Comparison of ENCODE assay signal across 11 cellular contexts in genomic region chr2:28663359-28663758, GRCh38.
A peak's percentile ranks its signal among the peaks of the same experiment; 100 is the strongest.
DNase-seq lines count a peak whose midpoint lies in the region; ATAC-seq, FAIRE-seq and TF ChIP-seq lines count a peak whose summit lies in the region.
"Had no signal": no experiment of that assay in that cellular context is flagged by ENCODE, and none has a peak within 500 bp of the region (broad histone marks: within the 10 kb centered on the region; RNA-seq: fewer than 3 reads in every experiment).

No MANE protein-coding gene starts in this region.

- DNase-seq in HFF-Myc (ENCODE audit: extremely low read depth, low read depth) (no peak), astrocyte (ENCODE audit: low read depth) (no peak), right atrium auricular region (ENCODE audit: low spot score) (no peak), stromal cell of bone marrow (ENCODE audit: low read depth) (peak; percentile 52), NCI-H446 treated with DMSO at 0.1 percent for 48 hours (lab: John Stamatoyannopoulos, UW) (no peak), NCI-H2171 treated with DMSO at 0.1 percent for 48 hours (lab: John Stamatoyannopoulos, UW) (no peak)
- DNase-seq in activated CD4-positive, alpha-beta memory T cell treated with anti-CD3 and anti-CD28 coated beads for 36 hours: no peak
- DNase-seq: naive thymus-derived CD4-positive, alpha-beta T cell; NCI-H1694 had no signal

- no peak for ATAC-seq in HG02938 (IDR thresholded peaks at IDR 0.05; ENCODE audit: unreplicated experiment)
- ATAC-seq: naive thymus-derived CD4-positive, alpha-beta T cell had no signal

- H3K79me2 ChIP-seq in astrocyte (ENCODE audit: insufficient read depth, low read length): no peaks in the 10 kb centered on the region

- no peak overlapping the region for H3K4me3 Mint-ChIP-seq in astrocyte (ENCODE audit: unreplicated experiment)
- no peak overlapping the region for H3K4me3 Mint-ChIP-seq in activated CD4-positive, alpha-beta memory T cell treated with anti-CD3 and anti-CD28 coated beads for 36 hours
- H3K4me3 Mint-ChIP-seq: activated T-helper 1 cell treated with anti-CD3 and anti-CD28 coated beads, Interleukin-12 subunit alpha, Interleukin-12 subunit beta, Interleukin-2, Interleukin-4 antibody, amounts not matched to agents 30 ng/mL and 10 ng/mL and 1 ng/mL, durations not matched to agents 14 hours and 24 hours and 36 hours; naive thymus-derived CD4-positive, alpha-beta T cell had no signal

- TF ChIP-seq CTCF in HFF-Myc (IDR thresholded peaks at IDR 0.05; ENCODE audit: low read depth, low read length, missing control alignments): peak; percentile 11
- TF ChIP-seq CTCF in astrocyte (IDR thresholded peaks at IDR 0.05; ENCODE audit: insufficient read depth, low read depth, low read length): peak; percentile 43
- TF ChIP-seq CTCF in right atrium auricular region (IDR thresholded peaks at IDR 0.05): peak in 1 of 2 donors; percentile 51

- intact Hi-C loops in activated CD4-positive, alpha-beta memory T cell treated with anti-CD3 and anti-CD28 coated beads for 36 hours (cut with micrococcal nuclease): no loop called here

- H3K4me3 ChIP-seq in HFF-Myc (replicated peaks; ENCODE audit: low read depth, low read length) (no peak overlapping the region), astrocyte (ENCODE audit: insufficient read depth, low read depth, low read length) (no peak overlapping the region), right atrium auricular region (no peak overlapping the region)

- H3K4me2 ChIP-seq in astrocyte (ENCODE audit: low read length): peak overlapping the region; percentile 38

- POLR2A ChIA-PET in activated CD4-positive, alpha-beta memory T cell treated with anti-CD3 and anti-CD28 coated beads for 36 hours (lab: Charles Lee): no interaction called here

- H2AFZ ChIP-seq in astrocyte (ENCODE audit: low read depth, low read length): no peak overlapping the region

- peaks cover 43% of the 10 kb centered on the region for H3K4me1 Mint-ChIP-seq in astrocyte (ENCODE audit: low read depth, unreplicated experiment)
- peaks cover 2% of the 10 kb centered on the region for H3K4me1 Mint-ChIP-seq in activated CD4-positive, alpha-beta memory T cell treated with anti-CD3 and anti-CD28 coated beads for 36 hours (ENCODE audit: low read depth)

- peaks cover 2% of the 10 kb centered on the region for H3K27me3 Mint-ChIP-seq in astrocyte (ENCODE audit: low read depth, unreplicated experiment)
- no peaks in the 10 kb centered on the region for H3K27me3 Mint-ChIP-seq in activated CD4-positive, alpha-beta memory T cell treated with anti-CD3 and anti-CD28 coated beads for 36 hours
- H3K27me3 Mint-ChIP-seq: naive thymus-derived CD4-positive, alpha-beta T cell had no signal

- peak overlapping the region; percentile 39 for H3K27ac ChIP-seq in astrocyte (ENCODE audit: low read depth, low read length)
- peak overlapping the region; percentile 75 for H3K27ac ChIP-seq in right atrium auricular region

- FAIRE-seq in astrocyte (lab: Jason Lieb, UNC): no peak

- no peak overlapping the region for H3K27ac Mint-ChIP-seq in astrocyte (ENCODE audit: unreplicated experiment)
- H3K27ac Mint-ChIP-seq in activated CD4-positive, alpha-beta memory T cell treated with anti-CD3 and anti-CD28 coated beads for 36 hours: no peak overlapping the region
- H3K27ac Mint-ChIP-seq: activated T-helper 1 cell treated with anti-CD3 and anti-CD28 coated beads, Interleukin-12 subunit alpha, Interleukin-12 subunit beta, Interleukin-2, Interleukin-4 antibody, amounts not matched to agents 30 ng/mL and 10 ng/mL and 1 ng/mL, durations not matched to agents 14 hours and 24 hours and 36 hours had no signal

- peaks cover 1% of the 10 kb centered on the region for H3K36me3 Mint-ChIP-seq in astrocyte (ENCODE audit: low read depth, unreplicated experiment)
- H3K36me3 Mint-ChIP-seq in activated CD4-positive, alpha-beta memory T cell treated with anti-CD3 and anti-CD28 coated beads for 36 hours: no peaks in the 10 kb centered on the region

- peaks cover 46% of the 10 kb centered on the region for H3K4me1 ChIP-seq in astrocyte (ENCODE audit: insufficient read depth, low read length)
- H3K4me1 ChIP-seq in right atrium auricular region: peaks cover 0 to 58% of the 10 kb centered on the region in 2 donors

- no peaks in the 10 kb centered on the region for H4K20me1 ChIP-seq in astrocyte (ENCODE audit: insufficient read depth, low read length)

- no peaks in the 10 kb centered on the region for H3K36me3 ChIP-seq in astrocyte (ENCODE audit: insufficient read depth, low read length)
- no peaks in the 10 kb centered on the region for H3K36me3 ChIP-seq in right atrium auricular region

- no peaks in the 10 kb centered on the region for H3K9me3 ChIP-seq in astrocyte (ENCODE audit: insufficient read depth, low read depth, low read length)
- H3K9me3 ChIP-seq in right atrium auricular region: no peaks in the 10 kb centered on the region

- H3K27me3 ChIP-seq in astrocyte (ENCODE audit: insufficient read depth, low read length) (no peaks in the 10 kb centered on the region), right atrium auricular region (no peaks in the 10 kb centered on the region)

- H3K9ac ChIP-seq in astrocyte (ENCODE audit: low read length): peak overlapping the region; percentile 9

- H3K9me3 Mint-ChIP-seq in astrocyte (ENCODE audit: unreplicated experiment): peaks cover 4% of the 10 kb centered on the region
- H3K9me3 Mint-ChIP-seq in activated CD4-positive, alpha-beta memory T cell treated with anti-CD3 and anti-CD28 coated beads for 36 hours: peaks cover 2% of the 10 kb centered on the region
- H3K9me3 Mint-ChIP-seq: activated T-helper 1 cell treated with anti-CD3 and anti-CD28 coated beads, Interleukin-12 subunit alpha, Interleukin-12 subunit beta, Interleukin-2, Interleukin-4 antibody, amounts not matched to agents 30 ng/mL and 10 ng/mL and 1 ng/mL, durations not matched to agents 14 hours and 24 hours and 36 hours had no signal

- CTCF ChIA-PET in activated CD4-positive, alpha-beta memory T cell treated with anti-CD3 and anti-CD28 coated beads for 36 hours (lab: Charles Lee): interaction anchor here (1.6 kb wide), 1 partner anchor 68 kb away, joined by 11 read pairs; no protein-coding TSS in a partner anchor
